28 cellular contexts compared by ENCODE assay signal in genomic region chr6:99846021-99846420, GRCh38.
"Had no signal": no experiment of that assay in that cellular context is flagged by ENCODE, and none has a peak within 500 bp of the region (broad histone marks: within the 10 kb centered on the region; RNA-seq: fewer than 3 reads in every experiment).

No MANE protein-coding gene starts in this region.

- H3K27me3 Mint-ChIP-seq: progenitor cell of endocrine pancreas had no signal

- DNase-seq: natural killer cell; occipital lobe; ovary; posterior cingulate gyrus; psoas muscle; right cardiac atrium; right lobe of liver; sigmoid colon; small intestine; stimulated activated CD4-positive, alpha-beta T cell treated with anti-CD3 and anti-CD28 coated beads, Interleukin-15, amount 100 ng/mL, for 24 hours; stimulated activated CD4-positive, alpha-beta T cell treated with anti-CD3 and anti-CD28 coated beads, Interleukin-2, amount 100 ng/mL, for 24 hours; stimulated activated CD4-positive, alpha-beta T cell treated with anti-CD3 and anti-CD28 coated beads, Interleukin-2, amount 100 ng/mL, for 48 hours; stimulated activated CD4-positive, alpha-beta T cell treated with anti-CD3 and anti-CD28 coated beads, Interleukin-4, amount 100 ng/mL, for 24 hours; stimulated activated naive B cell treated with anti-CD40 and anti-IgM and Interleukin-4, amounts not matched to agents 10 μg/mL and 1 μg/mL and 100 μg/mL, for 72 hours; stimulated activated naive CD4-positive, alpha-beta T cell treated with Interleukin-2 at 50 U/mL for 16 hours; stomach; thyroid gland; upper lobe of left lung had no signal

- H2AFZ ChIP-seq: neural progenitor cell, parathyroid adenoma had no signal

- H3K9me3 Mint-ChIP-seq: natural killer cell; nephron; neural progenitor cell; stimulated activated effector memory CD8-positive, alpha-beta T cell treated with anti-CD3 and anti-CD28 coated beads, Interleukin-12 subunit alpha, Interleukin-12 subunit beta, amount 100 ng/mL, for 72 hours; stimulated activated naive B cell treated with anti-CD40 and anti-IgM and Interleukin-4, amounts not matched to agents 10 μg/mL and 1 μg/mL and 100 μg/mL, for 72 hours; stimulated activated naive CD8-positive, alpha-beta T cell treated with anti-CD3 and anti-CD28 coated beads, Interleukin-15, Interleukin-2, amounts not matched to agents 100 ng/mL and 50 ng/mL, for 24 hours had no signal

- H3K9me3 ChIP-seq: ovary, psoas muscle, right lobe of liver, sigmoid colon, stomach, thoracic aorta, thyroid gland, tibial nerve, upper lobe of left lung, vagina had no signal

- H3K4me2 ChIP-seq: neural progenitor cell had no signal

- ATAC-seq: natural killer cell; psoas muscle; right cardiac atrium; right lobe of liver; stimulated activated effector memory CD8-positive, alpha-beta T cell treated with anti-CD3 and anti-CD28 coated beads, Interleukin-12 subunit alpha, Interleukin-12 subunit beta, amount 100 ng/mL, for 72 hours; stimulated activated naive B cell treated with anti-CD40 and anti-IgM and Interleukin-4, amounts not matched to agents 10 μg/mL and 1 μg/mL and 100 μg/mL, for 72 hours had no signal

- H3K36me3 ChIP-seq: neural progenitor cell, ovary, right lobe of liver, sigmoid colon, stomach, thoracic aorta, thyroid gland, tibial nerve, upper lobe of left lung, vagina had no signal

- H3K9ac ChIP-seq: neural progenitor cell, parathyroid adenoma had no signal

- H3K4me3 Mint-ChIP-seq: natural killer cell; nephron; neural progenitor cell; stimulated activated effector memory CD8-positive, alpha-beta T cell treated with anti-CD3 and anti-CD28 coated beads, Interleukin-12 subunit alpha, Interleukin-12 subunit beta, amount 100 ng/mL, for 72 hours; stimulated activated naive B cell treated with anti-CD40 and anti-IgM and Interleukin-4, amounts not matched to agents 10 μg/mL and 1 μg/mL and 100 μg/mL, for 72 hours; stimulated activated naive CD8-positive, alpha-beta T cell treated with anti-CD3 and anti-CD28 coated beads, Interleukin-15, Interleukin-2, amounts not matched to agents 100 ng/mL and 50 ng/mL, for 24 hours had no signal

- H3K27ac ChIP-seq: neural progenitor cell, ovary, parathyroid adenoma, psoas muscle, right lobe of liver, sigmoid colon, stomach, thoracic aorta, thyroid gland, tibial nerve, upper lobe of left lung, vagina had no signal

- H3K36me3 Mint-ChIP-seq: natural killer cell; neural progenitor cell; stimulated activated effector memory CD8-positive, alpha-beta T cell treated with anti-CD3 and anti-CD28 coated beads, Interleukin-12 subunit alpha, Interleukin-12 subunit beta, amount 100 ng/mL, for 72 hours; stimulated activated naive B cell treated with anti-CD40 and anti-IgM and Interleukin-4, amounts not matched to agents 10 μg/mL and 1 μg/mL and 100 μg/mL, for 72 hours had no signal

- H3K4me1 ChIP-seq: neural progenitor cell, parathyroid adenoma, psoas muscle, right lobe of liver, sigmoid colon, stomach, thyroid gland, tibial nerve, upper lobe of left lung, vagina had no signal

- H3K27ac Mint-ChIP-seq: natural killer cell; nephron; neural progenitor cell; progenitor cell of endocrine pancreas; stimulated activated effector memory CD8-positive, alpha-beta T cell treated with anti-CD3 and anti-CD28 coated beads, Interleukin-12 subunit alpha, Interleukin-12 subunit beta, amount 100 ng/mL, for 72 hours; stimulated activated naive B cell treated with anti-CD40 and anti-IgM and Interleukin-4, amounts not matched to agents 10 μg/mL and 1 μg/mL and 100 μg/mL, for 72 hours; stimulated activated naive CD8-positive, alpha-beta T cell treated with anti-CD3 and anti-CD28 coated beads, Interleukin-15, Interleukin-2, amounts not matched to agents 100 ng/mL and 50 ng/mL, for 24 hours had no signal

- H3K27me3 ChIP-seq: neural progenitor cell, ovary, right lobe of liver, sigmoid colon, stomach, thyroid gland, tibial nerve, upper lobe of left lung, vagina had no signal

- FAIRE-seq: small intestine, urothelium cell line had no signal

- H3K79me2 ChIP-seq: parathyroid adenoma had no signal

- H3K4me1 Mint-ChIP-seq: natural killer cell; nephron; stimulated activated effector memory CD8-positive, alpha-beta T cell treated with anti-CD3 and anti-CD28 coated beads, Interleukin-12 subunit alpha, Interleukin-12 subunit beta, amount 100 ng/mL, for 72 hours; stimulated activated naive B cell treated with anti-CD40 and anti-IgM and Interleukin-4, amounts not matched to agents 10 μg/mL and 1 μg/mL and 100 μg/mL, for 72 hours had no signal

- H3K4me3 ChIP-seq: neural progenitor cell, ovary, psoas muscle, right lobe of liver, sigmoid colon, stomach, thoracic aorta, thyroid gland, tibial nerve, upper lobe of left lung, vagina had no signal
